In genomic region chr1:159492575-159493323, GRCh38 we compare ENCODE assay signal across 23 cellular contexts. TPM values are rescaled to one million over a fixed set of nuclear protein-coding genes. Genes with fewer than 3 reads are reported as not detected.
DNase-seq lines count a peak whose midpoint lies in the region; ATAC-seq and TF ChIP-seq lines count a peak whose summit lies in the region.
"Had no signal": no experiment of that assay in that cellular context is flagged by ENCODE, and none has a peak within 500 bp of the region (broad histone marks: within the 10 kb centered on the region; RNA-seq: fewer than 3 reads in every experiment).

No MANE protein-coding gene starts in this region.

- no peaks in the 10 kb centered on the region for H3K36me3 Mint-ChIP-seq in activated T-helper 1 cell treated with anti-CD3 and anti-CD28 coated beads, Interleukin-12 subunit alpha, Interleukin-12 subunit beta, Interleukin-2, Interleukin-4 antibody, amounts not matched to agents 30 ng/mL and 10 ng/mL and 1 ng/mL, durations not matched to agents 14 hours and 24 hours and 36 hours (ENCODE audit: low read depth)
- H3K36me3 Mint-ChIP-seq: CD8-positive, alpha-beta memory T cell; type B pancreatic cell had no signal

- H3K9ac ChIP-seq in SK-N-SH, result peak overlapping the region; percentile 27; the same call in 1 of the 2 replicates

- H3K36me3 ChIP-seq in SK-N-SH (replicated peaks in 1 of 2; ENCODE audit: control insufficient read depth in 1 of 2, insufficient read depth in 2 of 2, low read length in 1 of 2), result no peaks in the 10 kb centered on the region
- H3K36me3 ChIP-seq: adrenal gland, pancreas, spleen had no signal

- DNase-seq in A172 (ENCODE audit: low spot score) (peak; percentile 91), HS-5 (ENCODE audit: low read depth) (peak; percentile 71), SK-N-SH (no peak), fibroblast of mammary gland (ENCODE audit: low read depth) (peak; percentile 45), NCI-H1694 treated with DMSO at 0.1 percent for 48 hours (lab: John Stamatoyannopoulos, UW) (no peak), NCI-H146 treated with DMSO at 0.1 percent for 48 hours (lab: John Stamatoyannopoulos, UW; ENCODE audit: unreplicated experiment) (no peak)
- DNase-seq in activated T-helper 1 cell treated with anti-CD3 and anti-CD28 coated beads, Interleukin-12 subunit alpha, Interleukin-12 subunit beta, Interleukin-2, Interleukin-4 antibody, amounts not matched to agents 30 ng/mL and 10 ng/mL and 1 ng/mL, durations not matched to agents 14 hours and 24 hours and 36 hours (ENCODE audit: low spot score), result no peak
- DNase-seq: activated CD8-positive, alpha-beta T cell treated with anti-CD3 and anti-CD28 coated beads, Interleukin-2, amount 10 ng/mL, durations not matched to agents 7 days and 5 days; adrenal gland; CD8-positive, alpha-beta memory T cell; left cardiac atrium; NCI-H1092; NCI-H345; pancreas; spleen; stimulated activated naive CD4-positive, alpha-beta T cell had no signal

- WGBS in SK-N-SH (ENCODE audit: low lambda C conversion rate), result 2% methylated on average over 5 of the region's 5 CpGs

- H3K27me3 Mint-ChIP-seq in activated T-helper 1 cell treated with anti-CD3 and anti-CD28 coated beads, Interleukin-12 subunit alpha, Interleukin-12 subunit beta, Interleukin-2, Interleukin-4 antibody, amounts not matched to agents 30 ng/mL and 10 ng/mL and 1 ng/mL, durations not matched to agents 14 hours and 24 hours and 36 hours (ENCODE audit: insufficient read depth), result no peaks in the 10 kb centered on the region
- H3K27me3 Mint-ChIP-seq: type B pancreatic cell had no signal

- no peak for TF ChIP-seq RAD21 in SK-N-SH (IDR thresholded peaks at IDR 0.05; ENCODE audit: low read length)

- H3K27ac Mint-ChIP-seq in activated T-helper 1 cell treated with anti-CD3 and anti-CD28 coated beads, Interleukin-12 subunit alpha, Interleukin-12 subunit beta, Interleukin-2, Interleukin-4 antibody, amounts not matched to agents 30 ng/mL and 10 ng/mL and 1 ng/mL, durations not matched to agents 14 hours and 24 hours and 36 hours, result no peak overlapping the region
- H3K27ac Mint-ChIP-seq: activated CD8-positive, alpha-beta T cell treated with anti-CD3 and anti-CD28 coated beads, Interleukin-2, amount 10 ng/mL, durations not matched to agents 7 days and 5 days; CD8-positive, alpha-beta memory T cell; type B pancreatic cell had no signal

- H3F3A ChIP-seq in SK-N-SH (replicated peaks; ENCODE audit: insufficient read depth), result peaks cover 15% of the 10 kb centered on the region

- no peak overlapping the region for H3K4me3 Mint-ChIP-seq in activated T-helper 1 cell treated with anti-CD3 and anti-CD28 coated beads, Interleukin-12 subunit alpha, Interleukin-12 subunit beta, Interleukin-2, Interleukin-4 antibody, amounts not matched to agents 30 ng/mL and 10 ng/mL and 1 ng/mL, durations not matched to agents 14 hours and 24 hours and 36 hours
- H3K4me3 Mint-ChIP-seq: activated CD8-positive, alpha-beta T cell treated with anti-CD3 and anti-CD28 coated beads, Interleukin-2, amount 10 ng/mL, durations not matched to agents 7 days and 5 days; CD8-positive, alpha-beta memory T cell; type B pancreatic cell had no signal

- H3K4me3 ChIP-seq in SK-N-SH (ENCODE audit: low read depth in 2 of 2, low read length in 1 of 2), result no peak overlapping the region
- H3K4me3 ChIP-seq in fibroblast of mammary gland (ENCODE audit: control insufficient read depth, low read depth, low read length), result no peak overlapping the region
- H3K4me3 ChIP-seq: adrenal gland, pancreas, spleen had no signal

- intact Hi-C loops in activated T-helper 1 cell treated with anti-CD3 and anti-CD28 coated beads, Interleukin-12 subunit alpha, Interleukin-12 subunit beta, Interleukin-2, Interleukin-4 antibody, amounts not matched to agents 30 ng/mL and 10 ng/mL and 1 ng/mL, durations not matched to agents 14 hours and 24 hours and 36 hours (cut with micrococcal nuclease), result no loop called here

- no peak overlapping the region for H2AFZ ChIP-seq in SK-N-SH (ENCODE audit: low read depth)

- H3K27ac ChIP-seq in SK-N-SH (ENCODE audit: low read depth in 2 of 2, low read length in 1 of 2), result peak overlapping the region; percentile 6 to 81; a peak in 3 of 4 replicates
- H3K27ac ChIP-seq: adrenal gland, pancreas, spleen, VCaP had no signal

- peaks cover 0 to 7% of the 10 kb centered on the region in 2 experiments; a peak in 2 of 4 replicates for H3K4me1 ChIP-seq in SK-N-SH (ENCODE audit: control insufficient read depth in 1 of 2, insufficient read depth in 2 of 2, low read depth in 1 of 2, low read length in 1 of 2)
- H3K4me1 ChIP-seq: adrenal gland, pancreas, spleen had no signal

- TF ChIP-seq CTCF in SK-N-SH (IDR thresholded peaks at IDR 0.05) (no peak), fibroblast of mammary gland (conservative IDR thresholded peaks at IDR 0.05; ENCODE audit: control insufficient read depth, insufficient read depth, low read depth, low read length) (no peak)

- ATAC-seq in HG02588 (IDR thresholded peaks at IDR 0.05; ENCODE audit: unreplicated experiment), result no peak
- ATAC-seq: activated CD8-positive, alpha-beta T cell treated with anti-CD3 and anti-CD28 coated beads, Interleukin-2, amount 10 ng/mL, durations not matched to agents 7 days and 5 days; esophagus mucosa; left cardiac atrium; pancreas had no signal

- H3K4me1 Mint-ChIP-seq in activated T-helper 1 cell treated with anti-CD3 and anti-CD28 coated beads, Interleukin-12 subunit alpha, Interleukin-12 subunit beta, Interleukin-2, Interleukin-4 antibody, amounts not matched to agents 30 ng/mL and 10 ng/mL and 1 ng/mL, durations not matched to agents 14 hours and 24 hours and 36 hours (ENCODE audit: low read depth), result no peaks in the 10 kb centered on the region
- H3K4me1 Mint-ChIP-seq: CD8-positive, alpha-beta memory T cell had no signal

- no peaks in the 10 kb centered on the region for H3K27me3 ChIP-seq in SK-N-SH (ENCODE audit: insufficient read depth)
- H3K27me3 ChIP-seq: adrenal gland, pancreas, spleen had no signal

- CTCF ChIA-PET in SK-N-SH (lab: Yijun Ruan, JAX), result interaction anchor here (0.7 kb wide), 1 partner anchor 17 kb away, joined by 3 read pairs; no protein-coding TSS in a partner anchor

- H3K9me2 ChIP-seq in SK-N-SH, result no peaks in the 10 kb centered on the region

- no peaks in the 10 kb centered on the region for H3K9me3 Mint-ChIP-seq in activated T-helper 1 cell treated with anti-CD3 and anti-CD28 coated beads, Interleukin-12 subunit alpha, Interleukin-12 subunit beta, Interleukin-2, Interleukin-4 antibody, amounts not matched to agents 30 ng/mL and 10 ng/mL and 1 ng/mL, durations not matched to agents 14 hours and 24 hours and 36 hours

- peak overlapping the region; percentile 27 for H3K4me2 ChIP-seq in SK-N-SH

- H3K79me2 ChIP-seq in SK-N-SH (ENCODE audit: insufficient read depth), result no peaks in the 10 kb centered on the region

- peaks cover 8% of the 10 kb centered on the region; the same call in 1 of the 2 replicates for H3K9me3 ChIP-seq in SK-N-SH
- H3K9me3 ChIP-seq: adrenal gland, pancreas had no signal

- H4K20me1 ChIP-seq in SK-N-SH (ENCODE audit: insufficient read depth), result no peaks in the 10 kb centered on the region

- peak in 1 of 2 experiments; percentile 51; a peak in 1 of 4 replicates for TF ChIP-seq EP300 in SK-N-SH (IDR thresholded peaks at IDR 0.05; ENCODE audit: borderline replicate concordance in 1 of 2, low read depth in 1 of 2, low read length in 1 of 2)

- POLR2A ChIA-PET in SK-N-SH (lab: Yijun Ruan, JAX), result no interaction called here

TF ChIP-seq in SK-N-SH, 30 proteins besides CTCF, POLR2A, EP300 and RAD21 (continues in another document):
- no peak for TF ChIP-seq SMC3 (IDR thresholded peaks at IDR 0.05; ENCODE audit: low read depth, low read length)
- peak; percentile 45 for TF ChIP-seq TCF12 (IDR thresholded peaks at IDR 0.05)
- no peak for TF ChIP-seq RXRA (IDR thresholded peaks at IDR 0.05; ENCODE audit: borderline replicate concordance, low read depth)
- peak; percentile 90 for TF ChIP-seq PBX3 (IDR thresholded peaks at IDR 0.05)
- TF ChIP-seq FOSL2 (IDR thresholded peaks at IDR 0.05; ENCODE audit: borderline replicate concordance, low read depth), result peak; percentile 71; the same call in 1 of the 2 replicates
- TF ChIP-seq POLR2AphosphoS5 (IDR thresholded peaks at IDR 0.05; ENCODE audit: low read depth, low read length), result no peak
- TF ChIP-seq FOXJ3 (CRISPR knock-in tag; IDR thresholded peaks at IDR 0.05), result no peak
- no peak for TF ChIP-seq RCOR1 (IDR thresholded peaks at IDR 0.05; ENCODE audit: low read length)
- no peak for TF ChIP-seq USF2 (IDR thresholded peaks at IDR 0.05; ENCODE audit: borderline replicate concordance, low read depth, low read length)

RNA-seq across cellular contexts. Expression of gene OR10J5, which starts 43.1 kb away (rescaled TPM):
- not detected in 2 replicates for total RNA-seq in A172 (2014; rRNA removed; shearing (Covaris generic))
- not detected in 2 replicates for polyA plus RNA-seq in SK-N-SH (2012; rRNA removed)
- polyA plus RNA-seq in SK-N-SH (2012; cell fraction: cytosol; rRNA removed), result not detected in 2 replicates
- polyA plus RNA-seq in SK-N-SH (2012; cell fraction: nucleus; rRNA removed), result not detected in 2 replicates
- not detected in 2 replicates for total RNA-seq in activated T-helper 1 cell treated with anti-CD3 and anti-CD28 coated beads, Interleukin-12 subunit alpha, Interleukin-12 subunit beta, Interleukin-2, Interleukin-4 antibody, amounts not matched to agents 30 ng/mL and 10 ng/mL and 1 ng/mL, durations not matched to agents 14 hours and 24 hours and 36 hours
- total RNA-seq: activated CD8-positive, alpha-beta T cell treated with anti-CD3 and anti-CD28 coated beads, Interleukin-2, amount 10 ng/mL, durations not matched to agents 7 days and 5 days; adrenal gland; CD8-positive, alpha-beta memory T cell; dermis microvascular lymphatic vessel endothelial cell; esophagus mucosa; H4; left cardiac atrium; pancreas; spleen had no signal
- polyA plus RNA-seq: adrenal gland; AG04450; CD8-positive, alpha-beta memory T cell; pancreas; spleen had no signal

RNA-seq across cellular contexts. Expression of gene OR10J1, which starts 53.2 kb away (rescaled TPM):
- total RNA-seq in A172 (2014; rRNA removed; shearing (Covaris generic)), result not detected in 2 replicates
- not detected in 2 replicates for polyA plus RNA-seq in SK-N-SH (2012; rRNA removed)
- polyA plus RNA-seq in SK-N-SH (2012; cell fraction: cytosol; rRNA removed), result not detected in 2 replicates
- not detected in 2 replicates for polyA plus RNA-seq in SK-N-SH (2012; cell fraction: nucleus; rRNA removed)
- total RNA-seq in activated T-helper 1 cell treated with anti-CD3 and anti-CD28 coated beads, Interleukin-12 subunit alpha, Interleukin-12 subunit beta, Interleukin-2, Interleukin-4 antibody, amounts not matched to agents 30 ng/mL and 10 ng/mL and 1 ng/mL, durations not matched to agents 14 hours and 24 hours and 36 hours, result not detected in 2 replicates
- total RNA-seq: activated CD8-positive, alpha-beta T cell treated with anti-CD3 and anti-CD28 coated beads, Interleukin-2, amount 10 ng/mL, durations not matched to agents 7 days and 5 days; adrenal gland; CD8-positive, alpha-beta memory T cell; dermis microvascular lymphatic vessel endothelial cell; esophagus mucosa; H4; left cardiac atrium; pancreas; spleen had no signal
- polyA plus RNA-seq: adrenal gland; AG04450; CD8-positive, alpha-beta memory T cell; pancreas; spleen had no signal

Comparison
In these comparisons a context has a peak if more than half of its experiments do, and no peak if none do; other contexts are left out.
1. DNase-seq: peak in A172 (single experiment), HS-5 (single experiment) and fibroblast of mammary gland (single experiment); none in SK-N-SH (single experiment), NCI-H1694 treated with DMSO at 0.1 percent for 48 hours (single experiment), NCI-H146 treated with DMSO at 0.1 percent for 48 hours (single experiment) and activated T-helper 1 cell treated with anti-CD3 and anti-CD28 coated beads, Interleukin-12 subunit alpha, Interleukin-12 subunit beta, Interleukin-2, Interleukin-4 antibody, amounts not matched to agents 30 ng/mL and 10 ng/mL and 1 ng/mL, durations not matched to agents 14 hours and 24 hours and 36 hours (single experiment).